1 cellular context compared by ENCODE assay signal in genomic region chr22:37377927-37378326, GRCh38.
TF ChIP-seq lines count a peak whose summit lies in the region.

No MANE protein-coding gene starts in this region.

TF ChIP-seq in IMR-90, 13 proteins besides CTCF, POLR2A, EP300 and RAD21:
- no peak for TF ChIP-seq BHLHE40 (IDR thresholded peaks at IDR 0.05; ENCODE audit: low read depth, low read length)
- TF ChIP-seq MAFK (IDR thresholded peaks at IDR 0.05; ENCODE audit: low read depth, low read length) = no peak
- TF ChIP-seq RFX5 (IDR thresholded peaks at IDR 0.05; ENCODE audit: low read depth, low read length) = no peak
- TF ChIP-seq FOS (IDR thresholded peaks at IDR 0.05; ENCODE audit: low read depth, low read length) = no peak
- no peak for TF ChIP-seq USF2 (IDR thresholded peaks at IDR 0.05; ENCODE audit: low read depth, low read length)
- no peak for TF ChIP-seq CHD1 (IDR thresholded peaks at IDR 0.05; ENCODE audit: low read depth, low read length)
- TF ChIP-seq RCOR1 (IDR thresholded peaks at IDR 0.05; ENCODE audit: insufficient replicate concordance, low read length) = no peak
- no peak for TF ChIP-seq NFE2L2 (IDR thresholded peaks at IDR 0.05; ENCODE audit: low read depth, low read length)
- no peak for TF ChIP-seq SMC3 (IDR thresholded peaks at IDR 0.05; ENCODE audit: low read depth, low read length)
- no peak for TF ChIP-seq ELK1 (IDR thresholded peaks at IDR 0.05; ENCODE audit: borderline replicate concordance, low read depth, low read length)
- no peak for TF ChIP-seq CEBPB (IDR thresholded peaks at IDR 0.05; ENCODE audit: low read depth, low read length)
- no peak for TF ChIP-seq MAZ (IDR thresholded peaks at IDR 0.05; ENCODE audit: borderline replicate concordance, low read depth, low read length)
- no peak for TF ChIP-seq MXI1 (IDR thresholded peaks at IDR 0.05; ENCODE audit: borderline replicate concordance, low read depth, low read length)
